ENCODE assay signal across 8 cellular contexts in genomic region chr3:4643904-4644547, GRCh38.
"Had no signal": no experiment of that assay in that cellular context is flagged by ENCODE, and none has a peak within 500 bp of the region (broad histone marks: within the 10 kb centered on the region; RNA-seq: fewer than 3 reads in every experiment).

No MANE protein-coding gene starts in this region.

- H3K27me3 ChIP-seq: right atrium auricular region had no signal

- H3K9me3 ChIP-seq: prostate gland, right atrium auricular region had no signal

- DNase-seq: activated CD4-positive, alpha-beta T cell treated with anti-CD3 and anti-CD28 coated beads for 1 hour; activated CD4-positive, alpha-beta T cell treated with anti-CD3 and anti-CD28 coated beads, Interleukin-2, amount 50 U/mL, for 4 hours; activated naive CD4-positive, alpha-beta T cell; effector CD4-positive, alpha-beta T cell; stimulated activated naive CD8-positive, alpha-beta T cell treated with anti-CD3 and anti-CD28 coated beads, Interleukin-15, Interleukin-2, amounts not matched to agents 100 U/mL and 50 U/mL, for 24 hours; WERI-Rb-1 had no signal

- H3K36me3 ChIP-seq: prostate gland, WERI-Rb-1 had no signal

- H3K4me1 ChIP-seq: prostate gland, right atrium auricular region had no signal

- H3K4me3 ChIP-seq: prostate gland, right atrium auricular region had no signal

- H3K27ac ChIP-seq: prostate gland, right atrium auricular region, WERI-Rb-1 had no signal
